ENCODE assay signal across 15 cellular contexts in the genomic region with DNA sequence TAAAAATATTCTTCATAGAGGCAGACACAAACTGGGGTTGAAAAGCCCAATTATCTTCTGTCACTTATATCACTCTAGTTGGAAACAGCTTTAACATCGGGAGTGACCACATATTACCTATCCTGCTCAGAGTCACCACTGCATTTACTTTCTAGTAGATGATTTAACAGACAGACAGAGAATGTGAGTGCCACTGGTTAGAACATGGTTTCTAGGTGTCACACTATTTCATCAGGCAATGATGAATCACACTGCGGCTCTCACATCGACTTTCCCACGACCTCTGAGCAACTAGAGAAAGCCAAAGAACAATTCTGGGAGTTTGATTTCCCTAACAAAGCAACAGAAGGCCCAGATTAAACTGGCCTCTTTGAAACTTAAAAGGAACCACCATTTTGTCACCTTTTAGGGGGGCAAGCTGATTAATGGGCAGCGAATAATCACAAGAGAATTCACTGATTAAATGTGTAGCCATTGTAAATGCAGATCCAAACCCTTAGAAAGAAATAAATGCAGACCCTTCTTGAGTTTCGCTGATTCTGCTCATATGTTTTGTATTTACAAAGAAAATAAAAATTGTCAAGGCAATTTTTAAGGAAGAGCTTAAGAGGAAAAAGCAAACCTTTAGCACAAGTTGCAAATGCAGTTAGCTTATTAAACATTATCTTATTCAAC.
A peak's percentile ranks its signal among the peaks of the same experiment; 100 is the strongest.
DNase-seq lines count a peak whose midpoint lies in the region; ATAC-seq and TF ChIP-seq lines count a peak whose summit lies in the region.
"Had no signal": no experiment of that assay in that cellular context is flagged by ENCODE, and none has a peak within 500 bp of the region (broad histone marks: within the 10 kb centered on the region; RNA-seq: fewer than 3 reads in every experiment).

No MANE protein-coding gene starts in this region.

- no peaks in the 10 kb centered on the region for H3K4me1 ChIP-seq in breast epithelium
- H3K4me1 ChIP-seq in foreskin keratinocyte = no peaks in the 10 kb centered on the region
- H3K4me1 ChIP-seq: SJSA1, upper lobe of left lung had no signal

- H3K27ac ChIP-seq in breast epithelium (no peak overlapping the region), foreskin keratinocyte (no peak overlapping the region)
- H3K27ac ChIP-seq: SJSA1, upper lobe of left lung had no signal

- H3K27me3 Mint-ChIP-seq in MCF 10A (ENCODE audit: insufficient read depth, unreplicated experiment) = no peaks in the 10 kb centered on the region
- H3K27me3 Mint-ChIP-seq in activated T-helper 2 cell treated with anti-CD3 and anti-CD28 coated beads, Interferon-gamma antibody, Interleukin-2, Interleukin-4, amounts not matched to agents 10 μg/mL and 5 μg/mL and 100 μg/mL, durations not matched to agents 14 hours and 24 hours and 36 hours (ENCODE audit: low read depth) = no peaks in the 10 kb centered on the region
- H3K27me3 Mint-ChIP-seq: activated B cell treated with CpG ODN at 0.5 μM for 24 hours had no signal

- no TSS peak for BruUV-seq in MCF 10A (replicated peaks; lab: Mats Ljungman, UMichigan)

- no peak for TF ChIP-seq POLR2A in breast epithelium (IDR thresholded peaks at IDR 0.05)

- H3K36me3 ChIP-seq in breast epithelium = no peaks in the 10 kb centered on the region
- H3K36me3 ChIP-seq: SJSA1, upper lobe of left lung had no signal

- no peak overlapping the region for H3K4me3 ChIP-seq in breast epithelium
- H3K4me3 ChIP-seq: SJSA1, upper lobe of left lung had no signal

- H3K9me3 Mint-ChIP-seq in MCF 10A (ENCODE audit: unreplicated experiment) = peaks cover 8% of the 10 kb centered on the region
- no peaks in the 10 kb centered on the region for H3K9me3 Mint-ChIP-seq in activated T-helper 2 cell treated with anti-CD3 and anti-CD28 coated beads, Interferon-gamma antibody, Interleukin-2, Interleukin-4, amounts not matched to agents 10 μg/mL and 5 μg/mL and 100 μg/mL, durations not matched to agents 14 hours and 24 hours and 36 hours

- intact Hi-C loops in MCF 10A (cut with micrococcal nuclease) (no loop called here), breast epithelium (cut with DNase I; ENCODE audit: low total_unique reads) (no loop called here)
- intact Hi-C loops in activated T-helper 2 cell treated with anti-CD3 and anti-CD28 coated beads, Interferon-gamma antibody, Interleukin-2, Interleukin-4, amounts not matched to agents 10 μg/mL and 5 μg/mL and 100 μg/mL, durations not matched to agents 14 hours and 24 hours and 36 hours (cut with micrococcal nuclease) = no loop called here

- no peak overlapping the region for H3K4me3 Mint-ChIP-seq in MCF 10A (ENCODE audit: unreplicated experiment)
- no peak overlapping the region for H3K4me3 Mint-ChIP-seq in activated T-helper 2 cell treated with anti-CD3 and anti-CD28 coated beads, Interferon-gamma antibody, Interleukin-2, Interleukin-4, amounts not matched to agents 10 μg/mL and 5 μg/mL and 100 μg/mL, durations not matched to agents 14 hours and 24 hours and 36 hours (ENCODE audit: low read depth)
- H3K4me3 Mint-ChIP-seq: activated B cell treated with CpG ODN at 0.5 μM for 24 hours; activated T-cell treated with anti-CD3 and anti-CD28 coated beads, Interleukin-2, amount 50 U/mL, for 24 hours had no signal

- POLR2A ChIA-PET in MCF 10A (lab: Yijun Ruan, JAX) = no interaction called here

- H3K4me1 Mint-ChIP-seq in MCF 10A (ENCODE audit: insufficient read depth, unreplicated experiment) = peaks cover 19% of the 10 kb centered on the region
- H3K4me1 Mint-ChIP-seq in activated T-helper 2 cell treated with anti-CD3 and anti-CD28 coated beads, Interferon-gamma antibody, Interleukin-2, Interleukin-4, amounts not matched to agents 10 μg/mL and 5 μg/mL and 100 μg/mL, durations not matched to agents 14 hours and 24 hours and 36 hours (ENCODE audit: low read depth) = peaks cover 2% of the 10 kb centered on the region
- H3K4me1 Mint-ChIP-seq: activated B cell treated with CpG ODN at 0.5 μM for 24 hours had no signal

- H3K36me3 Mint-ChIP-seq in MCF 10A (ENCODE audit: insufficient read depth, unreplicated experiment) = no peaks in the 10 kb centered on the region
- H3K36me3 Mint-ChIP-seq in activated T-helper 2 cell treated with anti-CD3 and anti-CD28 coated beads, Interferon-gamma antibody, Interleukin-2, Interleukin-4, amounts not matched to agents 10 μg/mL and 5 μg/mL and 100 μg/mL, durations not matched to agents 14 hours and 24 hours and 36 hours (ENCODE audit: low read depth) = no peaks in the 10 kb centered on the region

- no peak for TF ChIP-seq CTCF in MCF 10A (IDR thresholded peaks at IDR 0.05; ENCODE audit: unreplicated experiment)
- TF ChIP-seq CTCF in breast epithelium (IDR thresholded peaks at IDR 0.05) = no peak
- TF ChIP-seq CTCF in foreskin keratinocyte (conservative IDR thresholded peaks at IDR 0.05) = no peak

- ATAC-seq in foreskin keratinocyte = no peak
- ATAC-seq in GM21619 (IDR thresholded peaks at IDR 0.05; ENCODE audit: unreplicated experiment) = no peak

- DNase-seq in MCF 10A (ENCODE audit: unreplicated experiment) (peak; percentile 79), breast epithelium (ENCODE audit: low spot score in 2 of 2) (no peak), astrocyte of the hippocampus (ENCODE audit: low read depth, low spot score) (peak; percentile 70), foreskin keratinocyte (peak; percentile 1 to 15), NCI-H1417 treated with DMSO at 0.1 percent for 48 hours (lab: John Stamatoyannopoulos, UW) (no peak)
- DNase-seq in activated CD4-positive, alpha-beta T cell treated with anti-CD3 and anti-CD28 coated beads for 48 hours = no peak
- no peak for DNase-seq in activated T-helper 2 cell treated with anti-CD3 and anti-CD28 coated beads, Interferon-gamma antibody, Interleukin-2, Interleukin-4, amounts not matched to agents 10 μg/mL and 5 μg/mL and 100 μg/mL, durations not matched to agents 14 hours and 24 hours and 36 hours (ENCODE audit: low spot score)
- DNase-seq: activated B cell treated with CpG ODN at 0.5 μM for 24 hours; activated T-cell treated with anti-CD3 and anti-CD28 coated beads, Interleukin-2, amount 50 U/mL, for 24 hours; DMS79 treated with DMSO at 0.1 percent for 48 hours; NCI-H1092; NCI-H446; upper lobe of left lung had no signal

- H3K27me3 ChIP-seq in breast epithelium = no peaks in the 10 kb centered on the region
- no peaks in the 10 kb centered on the region for H3K27me3 ChIP-seq in foreskin keratinocyte
- H3K27me3 ChIP-seq: SJSA1, upper lobe of left lung had no signal

- peak overlapping the region; percentile 70 for H3K27ac Mint-ChIP-seq in MCF 10A (ENCODE audit: low read depth, unreplicated experiment)
- H3K27ac Mint-ChIP-seq in activated T-helper 2 cell treated with anti-CD3 and anti-CD28 coated beads, Interferon-gamma antibody, Interleukin-2, Interleukin-4, amounts not matched to agents 10 μg/mL and 5 μg/mL and 100 μg/mL, durations not matched to agents 14 hours and 24 hours and 36 hours = no peak overlapping the region
- H3K27ac Mint-ChIP-seq: activated B cell treated with CpG ODN at 0.5 μM for 24 hours; activated T-cell treated with anti-CD3 and anti-CD28 coated beads, Interleukin-2, amount 50 U/mL, for 24 hours had no signal

- no peaks in the 10 kb centered on the region for H3K9me3 ChIP-seq in breast epithelium
- H3K9me3 ChIP-seq: SJSA1, upper lobe of left lung had no signal

- CTCF ChIA-PET in MCF 10A (lab: Yijun Ruan, JAX) = interaction anchor here (0.6 kb wide), 1 partner anchor 13 kb away, joined by 3 read pairs; no protein-coding TSS in a partner anchor

Comparison
In these comparisons a context has a peak if more than half of its experiments do, and no peak if none do; other contexts are left out.
1. DNase-seq: peak in MCF 10A (single experiment), astrocyte of the hippocampus (single experiment) and foreskin keratinocyte (2 of 2); none in breast epithelium (0 of 2), activated CD4-positive, alpha-beta T cell treated with anti-CD3 and anti-CD28 coated beads for 48 hours (single experiment), activated T-helper 2 cell treated with anti-CD3 and anti-CD28 coated beads, Interferon-gamma antibody, Interleukin-2, Interleukin-4, amounts not matched to agents 10 μg/mL and 5 μg/mL and 100 μg/mL, durations not matched to agents 14 hours and 24 hours and 36 hours (single experiment) and NCI-H1417 treated with DMSO at 0.1 percent for 48 hours (single experiment).